ENCODE assay signal across 33 cellular contexts in the genomic region with DNA sequence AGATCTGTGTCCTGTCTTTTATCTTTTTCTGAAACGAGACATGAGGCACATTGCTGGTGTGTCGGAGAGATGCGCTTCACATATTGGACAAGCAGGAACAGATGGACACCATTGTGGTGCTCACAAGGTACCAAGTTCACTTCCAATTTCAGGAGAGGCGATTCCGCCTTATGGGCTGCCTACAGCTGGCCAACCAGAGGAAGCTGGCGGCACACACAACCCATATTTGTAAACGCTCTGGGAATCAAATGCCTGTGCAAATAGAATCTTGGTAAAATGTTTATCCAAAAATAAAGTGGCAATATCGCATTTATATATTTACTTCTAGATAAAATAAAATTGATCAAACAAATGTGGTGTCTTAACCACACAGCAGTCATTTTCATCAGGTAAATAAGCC.
"Had no signal": no experiment of that assay in that cellular context is flagged by ENCODE, and none has a peak within 500 bp of the region (broad histone marks: within the 10 kb centered on the region; RNA-seq: fewer than 3 reads in every experiment).

No MANE protein-coding gene starts in this region.

- DNase-seq: activated B cell treated with CpG ODN at 0.5 μM for 24 hours; activated CD4-positive, alpha-beta memory T cell treated with anti-CD3 and anti-CD28 coated beads for 36 hours; activated CD4-positive, alpha-beta T cell treated with anti-CD3 and anti-CD28 coated beads for 4 hours; activated CD4-positive, alpha-beta T cell treated with anti-CD3 and anti-CD28 coated beads, Interleukin-2, amount 10 ng/mL, durations not matched to agents 24 days and 14 days; activated CD4-positive, alpha-beta T cell treated with anti-CD3 and anti-CD28 coated beads, Interleukin-2, amount 50 U/mL, for 1 hour; activated CD4-positive, alpha-beta T cell treated with anti-CD3 and anti-CD28 coated beads, Interleukin-2, amount 50 U/mL, for 4 hours; activated CD4-positive, CD25-positive, alpha-beta regulatory T cell treated with anti-CD3 and anti-CD28 coated beads, Interleukin-2, amount 50 U/mL, for 72 hours; activated CD8-positive, alpha-beta T cell treated with anti-CD3 and anti-CD28 coated beads for 36 hours; activated effector memory CD4-positive, alpha-beta T cell treated with anti-CD3 and anti-CD28 coated beads, Interleukin-2, amount 50 U/mL, for 16 hours; activated gamma-delta T cell treated with Interleukin-2 at 50 U/mL for 16 hours; activated naive CD4-positive, alpha-beta T cell; activated naive CD4-positive, alpha-beta T cell treated with anti-CD3 and anti-CD28 coated beads for 36 hours; activated naive CD4-positive, alpha-beta T cell treated with anti-CD3 and anti-CD28 coated beads, Interleukin-2, amount 50 U/mL, for 16 hours; activated naive CD8-positive, alpha-beta T cell treated with anti-CD3 and anti-CD28 coated beads for 36 hours; activated T-cell treated with anti-CD3 and anti-CD28 coated beads for 4 hours; activated T-cell treated with anti-CD3 and anti-CD28 coated beads, Interleukin-2, amount 50 U/mL, for 1 hour; activated T-cell treated with anti-CD3 and anti-CD28 coated beads, Interleukin-2, amount 50 U/mL, for 4 hours; activated T-cell treated with anti-CD3 and anti-CD28 coated beads, Interleukin-2, amount 50 U/mL, for 72 hours; amniotic stem cell; aorta; brain microvascular endothelial cell; central memory CD4-positive, alpha-beta T cell; T-helper 1 cell; T-helper 2 cell; T-helper 9 cell had no signal

- ATAC-seq: activated CD8-positive, alpha-beta T cell treated with anti-CD3 and anti-CD28 coated beads for 36 hours; activated naive CD4-positive, alpha-beta T cell treated with anti-CD3 and anti-CD28 coated beads, Interleukin-2, amount 50 U/mL, for 72 hours; activated T-cell treated with anti-CD3 and anti-CD28 coated beads, Interleukin-2, amount 50 U/mL, for 4 hours; activated T-cell treated with anti-CD3 and anti-CD28 coated beads, Interleukin-2, amount 50 U/mL, for 72 hours; activated T-helper 17 cell treated with anti-CD3 and anti-CD28 coated beads, Interleukin-2, amount 50 U/mL, for 72 hours; body of pancreas had no signal

- H3K27ac ChIP-seq: adrenal gland, body of pancreas, brain microvascular endothelial cell, breast epithelium, VCaP had no signal

- H3K27me3 ChIP-seq: adrenal gland, body of pancreas, brain microvascular endothelial cell had no signal

- H3K36me3 ChIP-seq: adrenal gland, brain microvascular endothelial cell, breast epithelium had no signal

- H3K4me3 ChIP-seq: adrenal gland, body of pancreas, breast epithelium had no signal

- H3K4me1 ChIP-seq: adrenal gland, breast epithelium had no signal

- H3K9me3 ChIP-seq: adrenal gland, body of pancreas, breast epithelium had no signal

- FAIRE-seq: astrocyte, TTC549 had no signal
